In genomic region chr6:33610779-33611421, GRCh38 we compare ENCODE assay signal across 1 cellular context.
TF ChIP-seq lines count a peak whose summit lies in the region.

No MANE protein-coding gene starts in this region.

TF ChIP-seq in HepG2, 621 proteins besides CTCF, POLR2A, EP300 and RAD21 (continued from another document and continues in another):
- TF ChIP-seq TFE3 (CRISPR knock-in tag; IDR thresholded peaks at IDR 0.05), result no peak
- TF ChIP-seq ERF (CRISPR knock-in tag; IDR thresholded peaks at IDR 0.05), result no peak
- TF ChIP-seq NCOA5 (CRISPR knock-in tag; IDR thresholded peaks at IDR 0.05), result no peak
- peak; percentile 42; the same call in 1 of the 2 replicates for TF ChIP-seq GABPB1 (CRISPR knock-in tag; IDR thresholded peaks at IDR 0.05)
- no peak for TF ChIP-seq ZNF567 (CRISPR knock-in tag; IDR thresholded peaks at IDR 0.05; ENCODE audit: borderline replicate concordance)
- TF ChIP-seq, protein P1, sequence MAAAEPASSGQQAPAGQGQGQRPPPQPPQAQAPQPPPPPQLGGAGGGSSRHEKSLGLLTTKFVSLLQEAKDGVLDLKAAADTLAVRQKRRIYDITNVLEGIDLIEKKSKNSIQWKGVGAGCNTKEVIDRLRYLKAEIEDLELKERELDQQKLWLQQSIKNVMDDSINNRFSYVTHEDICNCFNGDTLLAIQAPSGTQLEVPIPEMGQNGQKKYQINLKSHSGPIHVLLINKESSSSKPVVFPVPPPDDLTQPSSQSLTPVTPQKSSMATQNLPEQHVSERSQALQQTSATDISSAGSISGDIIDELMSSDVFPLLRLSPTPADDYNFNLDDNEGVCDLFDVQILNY (CRISPR knock-in tag; conservative IDR thresholded peaks at IDR 0.05), result no peak
- no peak for TF ChIP-seq ZNF317 (CRISPR knock-in tag; IDR thresholded peaks at IDR 0.05)
- 0 out of 2 replicates have a peak, but pooled peaks have one; percentile 13 for TF ChIP-seq RXRB (CRISPR knock-in tag; IDR thresholded peaks at IDR 0.05; ENCODE audit: borderline replicate concordance)
- TF ChIP-seq KDM5A (IDR thresholded peaks at IDR 0.05; ENCODE audit: borderline replicate concordance, low read length), result no peak
- no peak for TF ChIP-seq NCOR1 (IDR thresholded peaks at IDR 0.05; ENCODE audit: borderline replicate concordance, low read length)
- no peak for TF ChIP-seq GABPA (IDR thresholded peaks at IDR 0.05; ENCODE audit: low read depth, low read length)
- no peak for TF ChIP-seq GABPA (CRISPR knock-in tag; IDR thresholded peaks at IDR 0.05; ENCODE audit: low read depth)
- no peak for TF ChIP-seq IKZF4 (CRISPR knock-in tag; IDR thresholded peaks at IDR 0.05; ENCODE audit: borderline replicate concordance, low read depth, not compliant biosample characterization)
- TF ChIP-seq YEATS4 (CRISPR knock-in tag; IDR thresholded peaks at IDR 0.05; ENCODE audit: borderline replicate concordance), result no peak
- TF ChIP-seq MXD3 (CRISPR knock-in tag; IDR thresholded peaks at IDR 0.05), result no peak
- no peak for TF ChIP-seq GATAD1 (CRISPR knock-in tag; IDR thresholded peaks at IDR 0.05)
- TF ChIP-seq, protein P2, sequence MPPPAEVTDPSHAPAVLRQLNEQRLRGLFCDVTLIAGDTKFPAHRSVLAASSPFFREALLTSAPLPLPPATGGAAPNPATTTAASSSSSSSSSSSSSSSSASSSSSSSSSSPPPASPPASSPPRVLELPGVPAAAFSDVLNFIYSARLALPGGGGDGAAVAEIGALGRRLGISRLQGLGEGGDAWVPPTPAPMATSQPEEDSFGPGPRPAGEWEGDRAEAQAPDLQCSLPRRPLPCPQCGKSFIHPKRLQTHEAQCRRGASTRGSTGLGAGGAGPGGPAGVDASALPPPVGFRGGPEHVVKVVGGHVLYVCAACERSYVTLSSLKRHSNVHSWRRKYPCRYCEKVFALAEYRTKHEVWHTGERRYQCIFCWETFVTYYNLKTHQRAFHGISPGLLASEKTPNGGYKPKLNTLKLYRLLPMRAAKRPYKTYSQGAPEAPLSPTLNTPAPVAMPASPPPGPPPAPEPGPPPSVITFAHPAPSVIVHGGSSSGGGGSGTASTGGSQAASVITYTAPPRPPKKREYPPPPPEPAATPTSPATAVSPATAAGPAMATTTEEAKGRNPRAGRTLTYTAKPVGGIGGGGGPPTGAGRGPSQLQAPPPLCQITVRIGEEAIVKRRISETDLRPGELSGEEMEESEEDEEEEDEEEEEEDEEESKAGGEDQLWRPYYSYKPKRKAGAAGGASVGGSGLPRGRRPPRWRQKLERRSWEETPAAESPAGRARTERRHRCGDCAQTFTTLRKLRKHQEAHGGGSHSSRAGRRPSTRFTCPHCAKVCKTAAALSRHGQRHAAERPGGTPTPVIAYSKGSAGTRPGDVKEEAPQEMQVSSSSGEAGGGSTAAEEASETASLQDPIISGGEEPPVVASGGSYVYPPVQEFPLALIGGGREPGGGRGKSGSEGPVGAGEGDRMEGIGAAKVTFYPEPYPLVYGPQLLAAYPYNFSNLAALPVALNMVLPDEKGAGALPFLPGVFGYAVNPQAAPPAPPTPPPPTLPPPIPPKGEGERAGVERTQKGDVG (CRISPR knock-in tag; IDR thresholded peaks at IDR 0.05; ENCODE audit: borderline replicate concordance), result no peak
- no peak for TF ChIP-seq HIVEP1 (CRISPR knock-in tag; IDR thresholded peaks at IDR 0.05)
- no peak for TF ChIP-seq SNAPC2 (CRISPR knock-in tag; IDR thresholded peaks at IDR 0.05)
- no peak for TF ChIP-seq KDM1A (CRISPR knock-in tag; IDR thresholded peaks at IDR 0.05)
- TF ChIP-seq TGIF2 (CRISPR knock-in tag; IDR thresholded peaks at IDR 0.05), result no peak
- TF ChIP-seq MTA3 (CRISPR knock-in tag; IDR thresholded peaks at IDR 0.05), result no peak
- no peak for TF ChIP-seq GATA4 (IDR thresholded peaks at IDR 0.05; ENCODE audit: borderline replicate concordance, low read depth)
- no peak for TF ChIP-seq ZKSCAN5 (CRISPR knock-in tag; IDR thresholded peaks at IDR 0.05)
- TF ChIP-seq, protein P3, sequence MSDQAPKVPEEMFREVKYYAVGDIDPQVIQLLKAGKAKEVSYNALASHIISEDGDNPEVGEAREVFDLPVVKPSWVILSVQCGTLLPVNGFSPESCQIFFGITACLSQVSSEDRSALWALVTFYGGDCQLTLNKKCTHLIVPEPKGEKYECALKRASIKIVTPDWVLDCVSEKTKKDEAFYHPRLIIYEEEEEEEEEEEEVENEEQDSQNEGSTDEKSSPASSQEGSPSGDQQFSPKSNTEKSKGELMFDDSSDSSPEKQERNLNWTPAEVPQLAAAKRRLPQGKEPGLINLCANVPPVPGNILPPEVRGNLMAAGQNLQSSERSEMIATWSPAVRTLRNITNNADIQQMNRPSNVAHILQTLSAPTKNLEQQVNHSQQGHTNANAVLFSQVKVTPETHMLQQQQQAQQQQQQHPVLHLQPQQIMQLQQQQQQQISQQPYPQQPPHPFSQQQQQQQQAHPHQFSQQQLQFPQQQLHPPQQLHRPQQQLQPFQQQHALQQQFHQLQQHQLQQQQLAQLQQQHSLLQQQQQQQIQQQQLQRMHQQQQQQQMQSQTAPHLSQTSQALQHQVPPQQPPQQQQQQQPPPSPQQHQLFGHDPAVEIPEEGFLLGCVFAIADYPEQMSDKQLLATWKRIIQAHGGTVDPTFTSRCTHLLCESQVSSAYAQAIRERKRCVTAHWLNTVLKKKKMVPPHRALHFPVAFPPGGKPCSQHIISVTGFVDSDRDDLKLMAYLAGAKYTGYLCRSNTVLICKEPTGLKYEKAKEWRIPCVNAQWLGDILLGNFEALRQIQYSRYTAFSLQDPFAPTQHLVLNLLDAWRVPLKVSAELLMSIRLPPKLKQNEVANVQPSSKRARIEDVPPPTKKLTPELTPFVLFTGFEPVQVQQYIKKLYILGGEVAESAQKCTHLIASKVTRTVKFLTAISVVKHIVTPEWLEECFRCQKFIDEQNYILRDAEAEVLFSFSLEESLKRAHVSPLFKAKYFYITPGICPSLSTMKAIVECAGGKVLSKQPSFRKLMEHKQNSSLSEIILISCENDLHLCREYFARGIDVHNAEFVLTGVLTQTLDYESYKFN (CRISPR knock-in tag; conservative IDR thresholded peaks at IDR 0.05), result no peak
- TF ChIP-seq ZSCAN9 (CRISPR knock-in tag; IDR thresholded peaks at IDR 0.05; ENCODE audit: borderline replicate concordance), result no peak
- no peak for TF ChIP-seq IKZF1 (IDR thresholded peaks at IDR 0.05)
- TF ChIP-seq, protein P4, sequence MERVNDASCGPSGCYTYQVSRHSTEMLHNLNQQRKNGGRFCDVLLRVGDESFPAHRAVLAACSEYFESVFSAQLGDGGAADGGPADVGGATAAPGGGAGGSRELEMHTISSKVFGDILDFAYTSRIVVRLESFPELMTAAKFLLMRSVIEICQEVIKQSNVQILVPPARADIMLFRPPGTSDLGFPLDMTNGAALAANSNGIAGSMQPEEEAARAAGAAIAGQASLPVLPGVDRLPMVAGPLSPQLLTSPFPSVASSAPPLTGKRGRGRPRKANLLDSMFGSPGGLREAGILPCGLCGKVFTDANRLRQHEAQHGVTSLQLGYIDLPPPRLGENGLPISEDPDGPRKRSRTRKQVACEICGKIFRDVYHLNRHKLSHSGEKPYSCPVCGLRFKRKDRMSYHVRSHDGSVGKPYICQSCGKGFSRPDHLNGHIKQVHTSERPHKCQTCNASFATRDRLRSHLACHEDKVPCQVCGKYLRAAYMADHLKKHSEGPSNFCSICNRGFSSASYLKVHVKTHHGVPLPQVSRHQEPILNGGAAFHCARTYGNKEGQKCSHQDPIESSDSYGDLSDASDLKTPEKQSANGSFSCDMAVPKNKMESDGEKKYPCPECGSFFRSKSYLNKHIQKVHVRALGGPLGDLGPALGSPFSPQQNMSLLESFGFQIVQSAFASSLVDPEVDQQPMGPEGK (CRISPR knock-in tag; IDR thresholded peaks at IDR 0.05), result peak; percentile 81
- no peak for TF ChIP-seq PLRG1 (conservative IDR thresholded peaks at IDR 0.05)
- no peak; the same call in 1 of the 2 replicates for TF ChIP-seq EED (CRISPR knock-in tag; IDR thresholded peaks at IDR 0.05)
- no peak for TF ChIP-seq ZNF678 (CRISPR knock-in tag; IDR thresholded peaks at IDR 0.05)
- TF ChIP-seq ZNF589 (CRISPR knock-in tag; conservative IDR thresholded peaks at IDR 0.05), result no peak
- no peak for TF ChIP-seq GFI1 (CRISPR knock-in tag; IDR thresholded peaks at IDR 0.05; ENCODE audit: borderline replicate concordance)
- peak; percentile 43; the same call in 1 of the 2 replicates for TF ChIP-seq CREB1 (IDR thresholded peaks at IDR 0.05)
- TF ChIP-seq CREB1 (CRISPR knock-in tag; IDR thresholded peaks at IDR 0.05), result 0 out of 2 replicates have a peak, but pooled peaks have one; percentile 30
- TF ChIP-seq CREM (IDR thresholded peaks at IDR 0.05), result no peak
- no peak for TF ChIP-seq CREM (CRISPR knock-in tag; IDR thresholded peaks at IDR 0.05)
- TF ChIP-seq ZNF615 (CRISPR knock-in tag; IDR thresholded peaks at IDR 0.05; ENCODE audit: borderline replicate concordance), result no peak
- no peak for TF ChIP-seq CCAR2 (optimal IDR thresholded peaks at IDR 0.05; ENCODE audit: low read depth, low read length)
- TF ChIP-seq, protein P5, sequence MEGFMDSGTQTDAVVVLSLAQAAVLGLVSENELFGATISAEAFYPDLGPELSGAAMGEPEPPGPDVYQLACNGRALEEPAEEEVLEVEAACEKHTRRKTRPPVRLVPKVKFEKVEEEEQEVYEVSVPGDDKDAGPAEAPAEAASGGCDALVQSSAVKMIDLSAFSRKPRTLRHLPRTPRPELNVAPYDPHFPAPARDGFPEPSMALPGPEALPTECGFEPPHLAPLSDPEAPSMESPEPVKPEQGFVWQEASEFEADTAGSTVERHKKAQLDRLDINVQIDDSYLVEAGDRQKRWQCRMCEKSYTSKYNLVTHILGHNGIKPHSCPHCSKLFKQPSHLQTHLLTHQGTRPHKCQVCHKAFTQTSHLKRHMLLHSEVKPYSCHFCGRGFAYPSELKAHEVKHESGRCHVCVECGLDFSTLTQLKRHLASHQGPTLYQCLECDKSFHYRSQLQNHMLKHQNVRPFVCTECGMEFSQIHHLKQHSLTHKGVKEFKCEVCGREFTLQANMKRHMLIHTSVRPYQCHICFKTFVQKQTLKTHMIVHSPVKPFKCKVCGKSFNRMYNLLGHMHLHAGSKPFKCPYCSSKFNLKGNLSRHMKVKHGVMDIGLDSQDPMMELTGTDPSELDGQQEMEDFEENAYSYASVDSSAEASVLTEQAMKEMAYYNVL (CRISPR knock-in tag; IDR thresholded peaks at IDR 0.05; ENCODE audit: borderline replicate concordance), result peak; percentile 57; the same call in 1 of the 2 replicates
- TF ChIP-seq RBM39 (IDR thresholded peaks at IDR 0.05; ENCODE audit: low read depth, low read length, poor library complexity, severe bottlenecking), result no peak
- no peak for TF ChIP-seq NFRKB (IDR thresholded peaks at IDR 0.05)
- TF ChIP-seq ZFY (CRISPR knock-in tag; IDR thresholded peaks at IDR 0.05), result peak; percentile 59; the same call in 1 of the 2 replicates
